In the genomic region with DNA sequence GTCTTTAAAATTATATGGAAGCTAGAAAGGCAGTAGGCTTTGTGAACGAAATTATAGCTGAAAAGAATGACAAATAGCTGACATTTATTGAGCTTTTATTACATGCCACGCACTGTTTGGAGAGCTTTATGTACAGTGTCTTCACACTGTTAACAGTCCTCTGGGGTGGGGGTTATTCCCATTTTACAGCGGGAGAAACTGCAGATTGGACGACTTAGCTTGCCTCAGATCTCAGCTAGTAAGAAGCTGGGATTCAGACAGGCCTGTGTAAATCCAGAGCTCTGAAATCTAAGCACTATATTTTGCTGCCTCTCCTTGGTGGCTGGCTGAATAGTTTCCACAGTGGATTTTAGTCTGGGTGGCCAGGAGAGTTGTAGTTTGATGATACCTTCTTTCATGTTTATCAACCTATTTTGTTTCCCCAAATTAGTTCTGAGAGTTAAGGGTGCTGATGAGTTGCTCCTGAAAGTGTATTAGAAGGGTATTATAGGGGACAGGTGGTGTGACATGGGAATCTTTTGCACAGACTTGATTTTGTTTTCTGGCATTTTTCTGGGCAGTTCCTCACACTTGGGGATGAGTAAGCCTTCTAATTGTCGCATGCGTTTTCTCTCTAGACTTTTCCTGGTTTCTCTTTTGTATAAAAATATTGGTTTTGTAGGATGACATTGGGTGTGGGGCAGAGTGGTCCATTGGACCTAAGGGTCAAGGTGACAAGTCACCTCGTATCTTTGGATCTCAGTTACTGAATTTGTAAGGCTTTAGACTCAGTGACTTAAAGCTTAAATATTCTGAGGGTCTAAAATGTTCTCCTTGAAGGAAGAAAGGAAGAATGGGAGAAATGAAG, we compare ENCODE assay signal across 1 cellular context.
TF ChIP-seq lines count a peak whose summit lies in the region.

No MANE protein-coding gene starts in this region.

TF ChIP-seq in HCT116, 20 proteins besides CTCF, POLR2A, EP300 and RAD21 (continued from another document):
- TF ChIP-seq, protein P1, sequence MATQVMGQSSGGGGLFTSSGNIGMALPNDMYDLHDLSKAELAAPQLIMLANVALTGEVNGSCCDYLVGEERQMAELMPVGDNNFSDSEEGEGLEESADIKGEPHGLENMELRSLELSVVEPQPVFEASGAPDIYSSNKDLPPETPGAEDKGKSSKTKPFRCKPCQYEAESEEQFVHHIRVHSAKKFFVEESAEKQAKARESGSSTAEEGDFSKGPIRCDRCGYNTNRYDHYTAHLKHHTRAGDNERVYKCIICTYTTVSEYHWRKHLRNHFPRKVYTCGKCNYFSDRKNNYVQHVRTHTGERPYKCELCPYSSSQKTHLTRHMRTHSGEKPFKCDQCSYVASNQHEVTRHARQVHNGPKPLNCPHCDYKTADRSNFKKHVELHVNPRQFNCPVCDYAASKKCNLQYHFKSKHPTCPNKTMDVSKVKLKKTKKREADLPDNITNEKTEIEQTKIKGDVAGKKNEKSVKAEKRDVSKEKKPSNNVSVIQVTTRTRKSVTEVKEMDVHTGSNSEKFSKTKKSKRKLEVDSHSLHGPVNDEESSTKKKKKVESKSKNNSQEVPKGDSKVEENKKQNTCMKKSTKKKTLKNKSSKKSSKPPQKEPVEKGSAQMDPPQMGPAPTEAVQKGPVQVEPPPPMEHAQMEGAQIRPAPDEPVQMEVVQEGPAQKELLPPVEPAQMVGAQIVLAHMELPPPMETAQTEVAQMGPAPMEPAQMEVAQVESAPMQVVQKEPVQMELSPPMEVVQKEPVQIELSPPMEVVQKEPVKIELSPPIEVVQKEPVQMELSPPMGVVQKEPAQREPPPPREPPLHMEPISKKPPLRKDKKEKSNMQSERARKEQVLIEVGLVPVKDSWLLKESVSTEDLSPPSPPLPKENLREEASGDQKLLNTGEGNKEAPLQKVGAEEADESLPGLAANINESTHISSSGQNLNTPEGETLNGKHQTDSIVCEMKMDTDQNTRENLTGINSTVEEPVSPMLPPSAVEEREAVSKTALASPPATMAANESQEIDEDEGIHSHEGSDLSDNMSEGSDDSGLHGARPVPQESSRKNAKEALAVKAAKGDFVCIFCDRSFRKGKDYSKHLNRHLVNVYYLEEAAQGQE (IDR thresholded peaks at IDR 0.05; ENCODE audit: low read depth): no peak
- no peak for TF ChIP-seq FOSL1 (IDR thresholded peaks at IDR 0.05; ENCODE audit: low read depth)
